ENCODE assay signal across 10 cellular contexts in the genomic region with DNA sequence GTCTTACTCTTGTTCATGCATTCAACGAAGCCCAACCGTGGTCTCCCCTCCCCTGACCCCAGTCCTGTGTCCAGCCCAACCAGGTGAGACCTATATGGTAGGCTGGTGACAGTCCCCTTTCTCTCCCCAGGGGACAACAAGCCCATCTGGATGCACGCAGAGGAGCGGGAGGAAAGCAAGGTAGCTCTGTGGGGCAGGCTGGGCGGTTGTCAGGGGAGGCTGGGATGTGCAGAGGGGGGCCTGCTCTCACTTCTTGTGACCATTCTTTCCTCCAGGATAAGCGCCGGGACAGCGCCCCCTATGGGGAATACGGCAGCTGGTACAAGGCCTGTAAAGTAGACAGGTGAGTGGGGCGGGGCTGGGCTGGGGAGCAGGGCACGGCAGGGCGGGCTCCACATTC. TPM values are rescaled to one million over a fixed set of nuclear protein-coding genes. Genes with fewer than 3 reads are reported as not detected.
DNase-seq lines count a peak whose midpoint lies in the region; ATAC-seq and TF ChIP-seq lines count a peak whose summit lies in the region.
"Had no signal": no experiment of that assay in that cellular context is flagged by ENCODE, and none has a peak within 500 bp of the region (broad histone marks: within the 10 kb centered on the region; RNA-seq: fewer than 3 reads in every experiment).

No MANE protein-coding gene starts in this region.

- DNase-seq in UCSD-AML1 (lab: John Stamatoyannopoulos, UW; ENCODE audit: unreplicated experiment) (peak; percentile 17), foreskin keratinocyte (no peak), OCI-M2 (lab: John Stamatoyannopoulos, UW; ENCODE audit: unreplicated experiment) (no peak)
- DNase-seq: Peyer's patch had no signal

- peaks cover 6% of the 10 kb centered on the region for H3K4me1 ChIP-seq in foreskin keratinocyte

- H3K27ac ChIP-seq in 22Rv1 = no peak overlapping the region
- no peak overlapping the region for H3K27ac ChIP-seq in foreskin keratinocyte
- H3K27ac ChIP-seq: Peyer's patch had no signal

- TF ChIP-seq CTCF in 22Rv1 (IDR thresholded peaks at IDR 0.05) = peak; percentile 79
- TF ChIP-seq CTCF in GM12873 (IDR thresholded peaks at IDR 0.05; ENCODE audit: insufficient read depth, low read depth, low read length, missing control alignments) = peak; percentile 52
- peak; percentile 67 for TF ChIP-seq CTCF in foreskin keratinocyte (conservative IDR thresholded peaks at IDR 0.05)

- ATAC-seq in foreskin keratinocyte = no peak
- no peak for ATAC-seq in GM18511 (IDR thresholded peaks at IDR 0.05; ENCODE audit: unreplicated experiment)
- ATAC-seq in GM19023 (IDR thresholded peaks at IDR 0.05; ENCODE audit: unreplicated experiment) = no peak
- ATAC-seq in GM19397 (IDR thresholded peaks at IDR 0.05; ENCODE audit: unreplicated experiment) = no peak
- ATAC-seq: activated naive CD4-positive, alpha-beta T cell treated with anti-CD3 and anti-CD28 coated beads, Interleukin-2, amount 50 U/mL, for 72 hours had no signal

- no peaks in the 10 kb centered on the region for H3K27me3 ChIP-seq in foreskin keratinocyte
- H3K27me3 ChIP-seq: Peyer's patch had no signal

RNA-seq across cellular contexts. Expression of a gene that starts 3.5 kb away (rescaled TPM):
- total RNA-seq in foreskin keratinocyte = 141 and 143 TPM in 2 replicates
- polyA plus RNA-seq in foreskin keratinocyte = 215 and 217 TPM in 2 replicates

RNA-seq across cellular contexts. Expression of a gene that starts 7.4 kb away (rescaled TPM):
- 31.0 and 33.4 TPM in 2 replicates for total RNA-seq in foreskin keratinocyte
- polyA plus RNA-seq in foreskin keratinocyte = 32.5 and 35.4 TPM in 2 replicates

RNA-seq across cellular contexts. Expression of a gene that starts 13.1 kb away (rescaled TPM):
- 0.32 and 0.34 TPM in 2 replicates for total RNA-seq in foreskin keratinocyte
- 0.51 and 0.58 TPM in 2 replicates for polyA plus RNA-seq in foreskin keratinocyte
- total RNA-seq: Peyer's patch had no signal

RNA-seq across cellular contexts. Expression of a gene that starts 24.1 kb away (rescaled TPM):
- total RNA-seq in foreskin keratinocyte = 132 and 155 TPM in 2 replicates
- 142 and 172 TPM in 2 replicates for polyA plus RNA-seq in foreskin keratinocyte

RNA-seq across cellular contexts. Expression of a gene that starts 26.8 kb away (rescaled TPM):
- 0.04 TPM in 1 of 2 replicates, not detected in the other for total RNA-seq in foreskin keratinocyte
- polyA plus RNA-seq in foreskin keratinocyte = 0.02 and 0.04 TPM in 2 replicates
- total RNA-seq: activated naive CD4-positive, alpha-beta T cell treated with anti-CD3 and anti-CD28 coated beads, Interleukin-2, amount 50 U/mL, for 72 hours had no signal
